Comparison of ENCODE assay signal across 2 cellular contexts in genomic region chr5:154166901-154167791, GRCh38.
TF ChIP-seq lines count a peak whose summit lies in the region.

No MANE protein-coding gene starts in this region.

TF ChIP-seq in K562, 482 proteins besides CTCF, POLR2A, EP300 and RAD21:
- no peak for TF ChIP-seq POLR3G (IDR thresholded peaks at IDR 0.05; ENCODE audit: extremely low read depth, insufficient read length, insufficient replicate concordance)
- no peak for TF ChIP-seq IFI16 (CRISPR knock-in tag; IDR thresholded peaks at IDR 0.05)
- TF ChIP-seq, protein P1, sequence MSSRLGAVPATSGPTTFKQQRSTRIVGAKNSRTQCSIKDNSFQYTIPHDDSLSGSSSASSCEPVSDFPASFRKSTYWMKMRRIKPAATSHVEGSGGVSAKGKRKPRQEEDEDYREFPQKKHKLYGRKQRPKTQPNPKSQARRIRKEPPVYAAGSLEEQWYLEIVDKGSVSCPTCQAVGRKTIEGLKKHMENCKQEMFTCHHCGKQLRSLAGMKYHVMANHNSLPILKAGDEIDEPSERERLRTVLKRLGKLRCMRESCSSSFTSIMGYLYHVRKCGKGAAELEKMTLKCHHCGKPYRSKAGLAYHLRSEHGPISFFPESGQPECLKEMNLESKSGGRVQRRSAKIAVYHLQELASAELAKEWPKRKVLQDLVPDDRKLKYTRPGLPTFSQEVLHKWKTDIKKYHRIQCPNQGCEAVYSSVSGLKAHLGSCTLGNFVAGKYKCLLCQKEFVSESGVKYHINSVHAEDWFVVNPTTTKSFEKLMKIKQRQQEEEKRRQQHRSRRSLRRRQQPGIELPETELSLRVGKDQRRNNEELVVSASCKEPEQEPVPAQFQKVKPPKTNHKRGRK (tag; IDR thresholded peaks at IDR 0.05) = peak; percentile 73
- TF ChIP-seq ETS2 (tag; IDR thresholded peaks at IDR 0.05; ENCODE audit: borderline replicate concordance, poor library complexity, severe bottlenecking) = no peak
- no peak for TF ChIP-seq ZNF75A (CRISPR knock-in tag; IDR thresholded peaks at IDR 0.05)
- TF ChIP-seq, protein P2, sequence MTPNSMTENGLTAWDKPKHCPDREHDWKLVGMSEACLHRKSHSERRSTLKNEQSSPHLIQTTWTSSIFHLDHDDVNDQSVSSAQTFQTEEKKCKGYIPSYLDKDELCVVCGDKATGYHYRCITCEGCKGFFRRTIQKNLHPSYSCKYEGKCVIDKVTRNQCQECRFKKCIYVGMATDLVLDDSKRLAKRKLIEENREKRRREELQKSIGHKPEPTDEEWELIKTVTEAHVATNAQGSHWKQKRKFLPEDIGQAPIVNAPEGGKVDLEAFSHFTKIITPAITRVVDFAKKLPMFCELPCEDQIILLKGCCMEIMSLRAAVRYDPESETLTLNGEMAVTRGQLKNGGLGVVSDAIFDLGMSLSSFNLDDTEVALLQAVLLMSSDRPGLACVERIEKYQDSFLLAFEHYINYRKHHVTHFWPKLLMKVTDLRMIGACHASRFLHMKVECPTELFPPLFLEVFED (CRISPR knock-in tag; conservative IDR thresholded peaks at IDR 0.05) = no peak
- TF ChIP-seq SMAD2 (IDR thresholded peaks at IDR 0.05; ENCODE audit: low read depth, low read length) = no peak
TF ChIP-seq in K562: peak in this region for 1.

TF ChIP-seq in SK-N-SH, 30 proteins besides CTCF, POLR2A, EP300 and RAD21:
- TF ChIP-seq RXRA (IDR thresholded peaks at IDR 0.05; ENCODE audit: borderline replicate concordance, low read depth) (no peak), YY1 (IDR thresholded peaks at IDR 0.05; ENCODE audit: low read depth) (no peak), GABPA (IDR thresholded peaks at IDR 0.05; ENCODE audit: low read depth) (no peak), USF1 (IDR thresholded peaks at IDR 0.05; ENCODE audit: borderline replicate concordance, low read depth) (no peak), POLR2AphosphoS5 (IDR thresholded peaks at IDR 0.05; ENCODE audit: low read depth, low read length) (no peak), NRF1 (IDR thresholded peaks at IDR 0.05; ENCODE audit: low read depth, low read length) (no peak), SMC3 (IDR thresholded peaks at IDR 0.05; ENCODE audit: low read depth, low read length) (no peak), TEAD4 (IDR thresholded peaks at IDR 0.05; ENCODE audit: borderline replicate concordance, insufficient read depth) (no peak), RCOR1 (IDR thresholded peaks at IDR 0.05; ENCODE audit: low read length) (no peak), FOSL2 (IDR thresholded peaks at IDR 0.05; ENCODE audit: borderline replicate concordance, low read depth) (no peak), RFX5 (IDR thresholded peaks at IDR 0.05; ENCODE audit: low read length) (no peak), GATA2 (CRISPR knock-in tag; IDR thresholded peaks at IDR 0.05) (no peak), ELF1 (IDR thresholded peaks at IDR 0.05) (no peak)
- TF ChIP-seq, protein P3, sequence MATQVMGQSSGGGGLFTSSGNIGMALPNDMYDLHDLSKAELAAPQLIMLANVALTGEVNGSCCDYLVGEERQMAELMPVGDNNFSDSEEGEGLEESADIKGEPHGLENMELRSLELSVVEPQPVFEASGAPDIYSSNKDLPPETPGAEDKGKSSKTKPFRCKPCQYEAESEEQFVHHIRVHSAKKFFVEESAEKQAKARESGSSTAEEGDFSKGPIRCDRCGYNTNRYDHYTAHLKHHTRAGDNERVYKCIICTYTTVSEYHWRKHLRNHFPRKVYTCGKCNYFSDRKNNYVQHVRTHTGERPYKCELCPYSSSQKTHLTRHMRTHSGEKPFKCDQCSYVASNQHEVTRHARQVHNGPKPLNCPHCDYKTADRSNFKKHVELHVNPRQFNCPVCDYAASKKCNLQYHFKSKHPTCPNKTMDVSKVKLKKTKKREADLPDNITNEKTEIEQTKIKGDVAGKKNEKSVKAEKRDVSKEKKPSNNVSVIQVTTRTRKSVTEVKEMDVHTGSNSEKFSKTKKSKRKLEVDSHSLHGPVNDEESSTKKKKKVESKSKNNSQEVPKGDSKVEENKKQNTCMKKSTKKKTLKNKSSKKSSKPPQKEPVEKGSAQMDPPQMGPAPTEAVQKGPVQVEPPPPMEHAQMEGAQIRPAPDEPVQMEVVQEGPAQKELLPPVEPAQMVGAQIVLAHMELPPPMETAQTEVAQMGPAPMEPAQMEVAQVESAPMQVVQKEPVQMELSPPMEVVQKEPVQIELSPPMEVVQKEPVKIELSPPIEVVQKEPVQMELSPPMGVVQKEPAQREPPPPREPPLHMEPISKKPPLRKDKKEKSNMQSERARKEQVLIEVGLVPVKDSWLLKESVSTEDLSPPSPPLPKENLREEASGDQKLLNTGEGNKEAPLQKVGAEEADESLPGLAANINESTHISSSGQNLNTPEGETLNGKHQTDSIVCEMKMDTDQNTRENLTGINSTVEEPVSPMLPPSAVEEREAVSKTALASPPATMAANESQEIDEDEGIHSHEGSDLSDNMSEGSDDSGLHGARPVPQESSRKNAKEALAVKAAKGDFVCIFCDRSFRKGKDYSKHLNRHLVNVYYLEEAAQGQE (IDR thresholded peaks at IDR 0.05; ENCODE audit: low read depth, low read length) = no peak
- TF ChIP-seq, protein P4, sequence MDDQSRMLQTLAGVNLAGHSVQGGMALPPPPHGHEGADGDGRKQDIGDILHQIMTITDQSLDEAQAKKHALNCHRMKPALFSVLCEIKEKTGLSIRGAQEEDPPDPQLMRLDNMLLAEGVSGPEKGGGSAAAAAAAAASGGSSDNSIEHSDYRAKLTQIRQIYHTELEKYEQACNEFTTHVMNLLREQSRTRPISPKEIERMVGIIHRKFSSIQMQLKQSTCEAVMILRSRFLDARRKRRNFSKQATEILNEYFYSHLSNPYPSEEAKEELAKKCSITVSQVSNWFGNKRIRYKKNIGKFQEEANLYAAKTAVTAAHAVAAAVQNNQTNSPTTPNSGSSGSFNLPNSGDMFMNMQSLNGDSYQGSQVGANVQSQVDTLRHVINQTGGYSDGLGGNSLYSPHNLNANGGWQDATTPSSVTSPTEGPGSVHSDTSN (IDR thresholded peaks at IDR 0.05) = no peak
- TF ChIP-seq, protein P5, sequence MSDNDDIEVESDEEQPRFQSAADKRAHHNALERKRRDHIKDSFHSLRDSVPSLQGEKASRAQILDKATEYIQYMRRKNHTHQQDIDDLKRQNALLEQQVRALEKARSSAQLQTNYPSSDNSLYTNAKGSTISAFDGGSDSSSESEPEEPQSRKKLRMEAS (IDR thresholded peaks at IDR 0.05; ENCODE audit: low read depth) = no peak
TF ChIP-seq in SK-N-SH: peak in this region for 0.
